Comparison of ENCODE assay signal across 23 cellular contexts in genomic region chr6:14320342-14320741, GRCh38.
A peak's percentile ranks its signal among the peaks of the same experiment; 100 is the strongest.
DNase-seq lines count a peak whose midpoint lies in the region; ATAC-seq and TF ChIP-seq lines count a peak whose summit lies in the region.
"Had no signal": no experiment of that assay in that cellular context is flagged by ENCODE, and none has a peak within 500 bp of the region (broad histone marks: within the 10 kb centered on the region; RNA-seq: fewer than 3 reads in every experiment).

No MANE protein-coding gene starts in this region.

- peaks cover 31% of the 10 kb centered on the region for H3K4me1 ChIP-seq in GM23338 (ENCODE audit: insufficient read depth)

- H3K4me3 Mint-ChIP-seq in GM23338 (no peak overlapping the region), progenitor cell of endocrine pancreas (ENCODE audit: low read depth) (no peak overlapping the region)
- H3K4me3 Mint-ChIP-seq: B cell, CD14-positive monocyte, H9, T-cell had no signal

- no peaks in the 10 kb centered on the region for H3K27me3 ChIP-seq in GM23338 (ENCODE audit: insufficient read depth)

- no peak overlapping the region for H3K27ac Mint-ChIP-seq in GM23338
- H3K27ac Mint-ChIP-seq in progenitor cell of endocrine pancreas = peak overlapping the region; percentile 45
- H3K27ac Mint-ChIP-seq: B cell, CD14-positive monocyte, T-cell had no signal

- ATAC-seq in GM23338 (no peak), GM21737 (IDR thresholded peaks at IDR 0.05; ENCODE audit: unreplicated experiment) (no peak), GM21381 (IDR thresholded peaks at IDR 0.05; ENCODE audit: unreplicated experiment) (no peak)
- ATAC-seq: T-cell had no signal

- H4K20me1 ChIP-seq in GM23338 (replicated peaks; ENCODE audit: insufficient read depth) = no peaks in the 10 kb centered on the region

- in situ Hi-C loops in SK-MEL-5 (cut with HindIII; ENCODE audit: low pct_unique_long_range_greater_than_20kb, low sequenced_read_pairs) = no loop called here

- H3K27me3 Mint-ChIP-seq in GM23338 (ENCODE audit: insufficient read depth, low read depth, poor library complexity) = peaks cover 7% of the 10 kb centered on the region
- no peaks in the 10 kb centered on the region for H3K27me3 Mint-ChIP-seq in progenitor cell of endocrine pancreas
- H3K27me3 Mint-ChIP-seq: B cell had no signal

- H3K4me3 ChIP-seq in GM23338 = no peak overlapping the region

- no peaks in the 10 kb centered on the region for H3K36me3 ChIP-seq in GM23338 (ENCODE audit: insufficient read depth)

- H3K4me1 Mint-ChIP-seq in GM23338 = peaks cover 38% of the 10 kb centered on the region
- peaks cover 72% of the 10 kb centered on the region for H3K4me1 Mint-ChIP-seq in progenitor cell of endocrine pancreas (ENCODE audit: low read depth)

- H3K9me2 ChIP-seq in GM23338 (ENCODE audit: insufficient read depth) = no peaks in the 10 kb centered on the region; the same call in 1 of the 2 replicates

- no peak overlapping the region for H3K4me2 ChIP-seq in GM23338

- TF ChIP-seq CTCF in GM23338 (conservative IDR thresholded peaks at IDR 0.05; ENCODE audit: low read depth in 2 of 2) (no peak), progenitor cell of endocrine pancreas (IDR thresholded peaks at IDR 0.05; ENCODE audit: unreplicated experiment) (no peak)

- H3F3A ChIP-seq in GM23338 (replicated peaks; ENCODE audit: low read depth) = no peaks in the 10 kb centered on the region

- H3K27ac ChIP-seq in GM23338 (ENCODE audit: low read depth) = 0 out of 2 replicates have a peak overlapping the region, but pooled peaks have one; percentile 1

- H3K36me3 Mint-ChIP-seq in GM23338 (ENCODE audit: low read depth) (no peaks in the 10 kb centered on the region), progenitor cell of endocrine pancreas (ENCODE audit: insufficient read depth) (no peaks in the 10 kb centered on the region)
- H3K36me3 Mint-ChIP-seq: CD14-positive monocyte, T-cell had no signal

- DNase-seq in GM23338 (ENCODE audit: low spot score) = no peak
- peak; percentile 66 for DNase-seq in SK-MEL-5 (ENCODE audit: low read depth, low spot score)
- peak; percentile 37 for DNase-seq in globus pallidus (ENCODE audit: low spot score)
- no peak for DNase-seq in progenitor cell of endocrine pancreas (ENCODE audit: low spot score, unreplicated experiment)
- DNase-seq in HCEC 1CT = no peak
- DNase-seq: DMS53, GDM1, H9, KBM-7, NCI-H1105, NCI-H146, NCI-H2029 treated with DMSO at 0.1 percent for 48 hours, NCI-H2171, NCI-H345, NCI-H524, NCI-H774, OCI-M1, SHP77, T-cell had no signal

- no peaks in the 10 kb centered on the region for H3K79me2 ChIP-seq in GM23338 (replicated peaks; ENCODE audit: insufficient read depth)

- peak overlapping the region; percentile 57 for H2AFZ ChIP-seq in GM23338

- H3K9me3 Mint-ChIP-seq in GM23338 (no peaks in the 10 kb centered on the region), progenitor cell of endocrine pancreas (ENCODE audit: low read depth) (peaks cover 3% of the 10 kb centered on the region)
- H3K9me3 Mint-ChIP-seq: H9, T-cell had no signal

TF ChIP-seq in GM23338, 12 proteins besides CTCF, POLR2A, EP300 and RAD21 (continues in another document):
- TF ChIP-seq NANOG (IDR thresholded peaks at IDR 0.05; ENCODE audit: borderline replicate concordance) = no peak
- no peak for TF ChIP-seq ZNF114 (CRISPR knock-in tag; IDR thresholded peaks at IDR 0.05)
- TF ChIP-seq EZH2 (IDR thresholded peaks at IDR 0.05; ENCODE audit: low read depth, unreplicated experiment) = no peak
- TF ChIP-seq POLR2AphosphoS5 (IDR thresholded peaks at IDR 0.05; ENCODE audit: low read depth) = no peak
- no peak for TF ChIP-seq ZNF462 (CRISPR knock-in tag; IDR thresholded peaks at IDR 0.05)
- TF ChIP-seq, protein P1, sequence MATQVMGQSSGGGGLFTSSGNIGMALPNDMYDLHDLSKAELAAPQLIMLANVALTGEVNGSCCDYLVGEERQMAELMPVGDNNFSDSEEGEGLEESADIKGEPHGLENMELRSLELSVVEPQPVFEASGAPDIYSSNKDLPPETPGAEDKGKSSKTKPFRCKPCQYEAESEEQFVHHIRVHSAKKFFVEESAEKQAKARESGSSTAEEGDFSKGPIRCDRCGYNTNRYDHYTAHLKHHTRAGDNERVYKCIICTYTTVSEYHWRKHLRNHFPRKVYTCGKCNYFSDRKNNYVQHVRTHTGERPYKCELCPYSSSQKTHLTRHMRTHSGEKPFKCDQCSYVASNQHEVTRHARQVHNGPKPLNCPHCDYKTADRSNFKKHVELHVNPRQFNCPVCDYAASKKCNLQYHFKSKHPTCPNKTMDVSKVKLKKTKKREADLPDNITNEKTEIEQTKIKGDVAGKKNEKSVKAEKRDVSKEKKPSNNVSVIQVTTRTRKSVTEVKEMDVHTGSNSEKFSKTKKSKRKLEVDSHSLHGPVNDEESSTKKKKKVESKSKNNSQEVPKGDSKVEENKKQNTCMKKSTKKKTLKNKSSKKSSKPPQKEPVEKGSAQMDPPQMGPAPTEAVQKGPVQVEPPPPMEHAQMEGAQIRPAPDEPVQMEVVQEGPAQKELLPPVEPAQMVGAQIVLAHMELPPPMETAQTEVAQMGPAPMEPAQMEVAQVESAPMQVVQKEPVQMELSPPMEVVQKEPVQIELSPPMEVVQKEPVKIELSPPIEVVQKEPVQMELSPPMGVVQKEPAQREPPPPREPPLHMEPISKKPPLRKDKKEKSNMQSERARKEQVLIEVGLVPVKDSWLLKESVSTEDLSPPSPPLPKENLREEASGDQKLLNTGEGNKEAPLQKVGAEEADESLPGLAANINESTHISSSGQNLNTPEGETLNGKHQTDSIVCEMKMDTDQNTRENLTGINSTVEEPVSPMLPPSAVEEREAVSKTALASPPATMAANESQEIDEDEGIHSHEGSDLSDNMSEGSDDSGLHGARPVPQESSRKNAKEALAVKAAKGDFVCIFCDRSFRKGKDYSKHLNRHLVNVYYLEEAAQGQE (IDR thresholded peaks at IDR 0.05; ENCODE audit: unreplicated experiment) = no peak
- no peak for TF ChIP-seq STAT1 (IDR thresholded peaks at IDR 0.05; ENCODE audit: unreplicated experiment)
- no peak for TF ChIP-seq JUNB (IDR thresholded peaks at IDR 0.05; ENCODE audit: unreplicated experiment)
- TF ChIP-seq EZH2phosphoT487 (IDR thresholded peaks at IDR 0.05; ENCODE audit: unreplicated experiment) = no peak
- no peak for TF ChIP-seq CREB1 (CRISPR knock-in tag; IDR thresholded peaks at IDR 0.05; ENCODE audit: low read depth)
- TF ChIP-seq ZNF331 (CRISPR knock-in tag; IDR thresholded peaks at IDR 0.05; ENCODE audit: low read depth) = no peak

Comparison
In these comparisons a context has a peak if more than half of its experiments do, and no peak if none do; other contexts are left out.
1. DNase-seq: peak in SK-MEL-5 (single experiment) and globus pallidus (single experiment); none in GM23338 (single experiment), progenitor cell of endocrine pancreas (single experiment) and HCEC 1CT (single experiment).